Comparison of ENCODE assay signal across 1 cellular context in genomic region chr16:67783353-67783725, GRCh38.
TF ChIP-seq lines count a peak whose summit lies in the region.

No MANE protein-coding gene starts in this region.

TF ChIP-seq in K562, 482 proteins besides CTCF, POLR2A, EP300 and RAD21:
- no peak for TF ChIP-seq ZNF274 (IDR thresholded peaks at IDR 0.05; ENCODE audit: borderline replicate concordance, low read depth, low read length)
- no peak for TF ChIP-seq ZFPM2 (CRISPR knock-in tag; IDR thresholded peaks at IDR 0.05)
- TF ChIP-seq HINFP (tag; conservative IDR thresholded peaks at IDR 0.05; ENCODE audit: low read depth): no peak
- TF ChIP-seq ATF3 (IDR thresholded peaks at IDR 0.05): no peak
- no peak for TF ChIP-seq ATF3 (CRISPR knock-in tag; conservative IDR thresholded peaks at IDR 0.05)
- TF ChIP-seq BDP1 (IDR thresholded peaks at IDR 0.05; ENCODE audit: insufficient read depth, insufficient read length): no peak
- TF ChIP-seq NR2C1 (IDR thresholded peaks at IDR 0.05): no peak
- TF ChIP-seq NR2C1 (tag; IDR thresholded peaks at IDR 0.05): no peak
- no peak for TF ChIP-seq SIN3B (IDR thresholded peaks at IDR 0.05; ENCODE audit: low read depth)
- no peak for TF ChIP-seq KAT2B (IDR thresholded peaks at IDR 0.05; ENCODE audit: low read depth, low read length)
- no peak for TF ChIP-seq MCM7 (IDR thresholded peaks at IDR 0.05)
- TF ChIP-seq ZNF778 (CRISPR knock-in tag; IDR thresholded peaks at IDR 0.05): no peak
